ENCODE assay signal across 8 cellular contexts in the genomic region with DNA sequence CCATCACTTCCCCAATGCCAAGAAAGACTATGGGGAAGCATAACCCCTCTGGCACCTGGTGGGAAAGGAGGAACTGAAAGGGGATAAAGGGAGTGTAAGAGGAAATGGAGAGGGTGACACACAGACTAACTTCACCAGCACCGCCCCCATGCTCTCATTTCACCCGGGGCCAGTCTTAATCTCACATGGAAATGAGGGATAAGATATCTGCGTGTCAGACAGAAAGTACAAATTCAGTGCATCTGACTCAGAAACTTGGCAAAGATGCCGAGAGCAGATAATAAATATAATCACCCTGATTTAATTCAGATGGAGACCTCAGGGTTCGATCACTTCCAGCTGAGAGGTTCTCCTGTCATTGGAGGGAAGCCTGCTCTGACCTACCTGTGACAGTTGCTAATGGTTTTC.
DNase-seq lines count a peak whose midpoint lies in the region; ATAC-seq, FAIRE-seq and TF ChIP-seq lines count a peak whose summit lies in the region.

No MANE protein-coding gene starts in this region.

- H3K27me3 ChIP-seq in foreskin keratinocyte = no peaks in the 10 kb centered on the region

- H3K27ac ChIP-seq in foreskin keratinocyte = peak overlapping the region; percentile 79
- peak overlapping the region in 1 of 2 donors; percentile 64 for H3K27ac ChIP-seq in coronary artery

- TF ChIP-seq POLR2A in H54 (IDR thresholded peaks at IDR 0.05; ENCODE audit: low read depth, low read length) = no peak

- no peak for TF ChIP-seq CTCF in foreskin keratinocyte (conservative IDR thresholded peaks at IDR 0.05)
- TF ChIP-seq CTCF in coronary artery (IDR thresholded peaks at IDR 0.05) = no peak

- no peak overlapping the region for H3K4me3 ChIP-seq in coronary artery

- ATAC-seq in foreskin keratinocyte (peak; percentile 82), HG03442 (IDR thresholded peaks at IDR 0.05; ENCODE audit: unreplicated experiment) (no peak), HG02678 (IDR thresholded peaks at IDR 0.05; ENCODE audit: unreplicated experiment) (no peak)

- peak; percentile 83 for FAIRE-seq in H54 (lab: Jason Lieb, UNC)

- DNase-seq in H54 (ENCODE audit: insufficient read length, low spot score) (no peak), UCSD-AML1 (lab: John Stamatoyannopoulos, UW; ENCODE audit: unreplicated experiment) (peak; percentile 25), foreskin keratinocyte (peak; percentile 68 to 92), coronary artery (ENCODE audit: low spot score) (no peak), DMS79 (lab: John Stamatoyannopoulos, UW) (no peak)
- DNase-seq in stimulated activated CD4-positive, alpha-beta T cell treated with anti-CD3 and anti-CD28 coated beads, Interleukin-12 subunit alpha, Interleukin-12 subunit beta, amount 100 ng/mL, for 4 hours = peak; percentile 25

- H3K4me1 ChIP-seq in foreskin keratinocyte = peaks cover 55% of the 10 kb centered on the region

Comparison
In these comparisons a context has a peak if more than half of its experiments do, and no peak if none do; other contexts are left out.
1. DNase-seq: peak in UCSD-AML1 (single experiment), foreskin keratinocyte (2 of 2) and stimulated activated CD4-positive, alpha-beta T cell treated with anti-CD3 and anti-CD28 coated beads, Interleukin-12 subunit alpha, Interleukin-12 subunit beta, amount 100 ng/mL, for 4 hours (single experiment); none in H54 (single experiment), coronary artery (single experiment) and DMS79 (single experiment).